ENCODE assay signal across 9 cellular contexts in genomic region chr11:70158201-70158600, GRCh38. TPM values are rescaled to one million over a fixed set of nuclear protein-coding genes. Genes with fewer than 3 reads are reported as not detected.
DNase-seq lines count a peak whose midpoint lies in the region; ATAC-seq and TF ChIP-seq lines count a peak whose summit lies in the region.
"Had no signal": no experiment of that assay in that cellular context is flagged by ENCODE, and none has a peak within 500 bp of the region (broad histone marks: within the 10 kb centered on the region; RNA-seq: fewer than 3 reads in every experiment).

No MANE protein-coding gene starts in this region.

- peak; percentile 14 for DNase-seq in NCI-H1092 treated with DMSO at 0.1 percent for 48 hours (lab: John Stamatoyannopoulos, UW)
- DNase-seq in NCI-H1092 (lab: John Stamatoyannopoulos, UW) = no peak
- DNase-seq in NT2/D1 (ENCODE audit: low read depth, low spot score) = peak; percentile 48
- DNase-seq in endothelial cell (ENCODE audit: low spot score) = peak; percentile 59
- peak; percentile 7 for DNase-seq in renal cortical epithelial cell (ENCODE audit: low read depth)
- DNase-seq in GM03348 (ENCODE audit: low spot score) = no peak
- DNase-seq in activated naive CD4-positive, alpha-beta T cell treated with anti-CD3 and anti-CD28 coated beads, Interleukin-2, amount 50 U/mL, for 72 hours (ENCODE audit: low spot score in 2 of 2) = no peak
- DNase-seq: NCI-H774 had no signal

- no peaks in the 10 kb centered on the region for H3K9me3 Mint-ChIP-seq in endothelial cell (ENCODE audit: unreplicated experiment)
- H3K9me3 Mint-ChIP-seq in activated naive CD4-positive, alpha-beta T cell treated with anti-CD3 and anti-CD28 coated beads, Interleukin-2, amount 50 U/mL, for 72 hours = no peaks in the 10 kb centered on the region

- H3K4me3 Mint-ChIP-seq in endothelial cell (ENCODE audit: unreplicated experiment) = no peak overlapping the region

- peak; percentile 30 for TF ChIP-seq CTCF in endothelial cell (IDR thresholded peaks at IDR 0.05; ENCODE audit: unreplicated experiment)

- ATAC-seq in GM18868 (IDR thresholded peaks at IDR 0.05; ENCODE audit: unreplicated experiment) = no peak
- no peak for ATAC-seq in activated naive CD4-positive, alpha-beta T cell treated with anti-CD3 and anti-CD28 coated beads, Interleukin-2, amount 50 U/mL, for 72 hours

- H3K27me3 Mint-ChIP-seq in endothelial cell (ENCODE audit: unreplicated experiment) = peaks cover 4% of the 10 kb centered on the region

- H3K36me3 Mint-ChIP-seq in endothelial cell (ENCODE audit: low read depth, unreplicated experiment) = no peaks in the 10 kb centered on the region
- H3K36me3 Mint-ChIP-seq in activated naive CD4-positive, alpha-beta T cell treated with anti-CD3 and anti-CD28 coated beads, Interleukin-2, amount 50 U/mL, for 72 hours = no peaks in the 10 kb centered on the region

- no peaks in the 10 kb centered on the region for H3K27me3 ChIP-seq in NT2/D1 (ENCODE audit: insufficient read depth, insufficient read length)

- no peaks in the 10 kb centered on the region for H3K4me1 Mint-ChIP-seq in endothelial cell (ENCODE audit: unreplicated experiment)

- peaks cover 3% of the 10 kb centered on the region for H3K4me1 ChIP-seq in NT2/D1 (ENCODE audit: insufficient read depth, insufficient read length)

- H3K27ac Mint-ChIP-seq in endothelial cell (ENCODE audit: unreplicated experiment) = no peak overlapping the region
- H3K27ac Mint-ChIP-seq in activated naive CD4-positive, alpha-beta T cell treated with anti-CD3 and anti-CD28 coated beads, Interleukin-2, amount 50 U/mL, for 72 hours = no peak overlapping the region

- no peak overlapping the region for H3K9ac ChIP-seq in NT2/D1 (ENCODE audit: insufficient read length, low read depth)

- no peaks in the 10 kb centered on the region for H3K9me3 ChIP-seq in NT2/D1 (ENCODE audit: insufficient read depth, low read length)

- H3K36me3 ChIP-seq in NT2/D1 (ENCODE audit: insufficient read depth, insufficient read length, low read length) = no peaks in the 10 kb centered on the region

- H3K4me3 ChIP-seq in NT2/D1 (ENCODE audit: insufficient read length, low read depth) = no peak overlapping the region

RNA-seq across cellular contexts. Expression of gene FADD, which starts 44.9 kb away (rescaled TPM):
- total RNA-seq in endothelial cell (ENCODE audit: unreplicated experiment) (30.3 TPM), renal cortical epithelial cell (57.4 and 79.0 TPM in 2 replicates)
- 10 to 100 TPM; 22.7 to 34.4 TPM for total RNA-seq in activated naive CD4-positive, alpha-beta T cell treated with anti-CD3 and anti-CD28 coated beads, Interleukin-2, amount 50 U/mL, for 72 hours

Comparison
In these comparisons a context has a peak if more than half of its experiments do, and no peak if none do; other contexts are left out.
1. DNase-seq: peak in NCI-H1092 treated with DMSO at 0.1 percent for 48 hours (single experiment), NT2/D1 (single experiment), endothelial cell (single experiment) and renal cortical epithelial cell (single experiment); none in NCI-H1092 (single experiment), GM03348 (single experiment) and activated naive CD4-positive, alpha-beta T cell treated with anti-CD3 and anti-CD28 coated beads, Interleukin-2, amount 50 U/mL, for 72 hours (0 of 2).